ENCODE assay signal across 8 cellular contexts in the genomic region with DNA sequence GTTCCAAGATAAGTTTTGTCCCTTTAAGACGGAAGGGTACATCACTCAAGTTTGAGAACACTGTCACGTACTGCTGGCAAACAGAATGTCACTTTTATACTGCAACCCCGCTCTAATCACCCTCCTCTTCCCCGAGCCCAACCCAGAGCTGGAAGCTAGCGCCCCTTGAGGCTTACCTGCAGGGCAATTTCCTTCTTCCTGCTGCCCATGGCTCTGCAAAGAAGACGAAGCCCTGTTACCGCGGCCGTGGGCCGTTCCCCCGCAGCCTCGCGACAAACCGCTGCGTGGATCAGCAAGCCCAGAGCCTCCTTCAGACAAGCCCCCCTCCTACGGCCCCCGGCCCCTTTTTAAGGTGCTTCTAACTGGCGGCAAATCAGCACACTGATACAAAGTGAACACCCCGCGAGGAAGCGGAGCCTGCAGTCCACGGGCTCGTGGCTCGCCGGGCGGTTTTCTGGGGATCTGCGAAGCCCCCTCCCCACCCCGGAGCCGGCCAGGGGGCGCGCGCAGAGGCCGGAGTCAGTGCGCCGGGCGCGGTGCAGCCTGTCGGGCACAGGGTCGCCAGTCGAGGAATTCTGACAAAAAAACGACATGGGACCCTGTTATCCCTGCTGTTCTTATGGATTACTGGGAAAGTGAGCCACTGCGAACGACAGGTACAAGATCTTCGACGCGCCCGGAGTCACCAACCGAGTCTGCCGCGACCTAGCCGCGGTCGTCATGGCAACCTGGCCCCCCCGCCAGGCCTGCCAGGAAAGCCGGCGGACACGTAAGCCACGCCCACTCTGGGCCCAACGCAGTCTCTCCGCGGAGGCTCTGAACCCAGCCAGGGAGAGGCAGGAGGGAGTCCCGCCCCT. TPM values are rescaled to one million over a fixed set of nuclear protein-coding genes. Genes with fewer than 3 reads are reported as not detected.
DNase-seq lines count a peak whose midpoint lies in the region; ATAC-seq and TF ChIP-seq lines count a peak whose summit lies in the region.

A gene with protein sequence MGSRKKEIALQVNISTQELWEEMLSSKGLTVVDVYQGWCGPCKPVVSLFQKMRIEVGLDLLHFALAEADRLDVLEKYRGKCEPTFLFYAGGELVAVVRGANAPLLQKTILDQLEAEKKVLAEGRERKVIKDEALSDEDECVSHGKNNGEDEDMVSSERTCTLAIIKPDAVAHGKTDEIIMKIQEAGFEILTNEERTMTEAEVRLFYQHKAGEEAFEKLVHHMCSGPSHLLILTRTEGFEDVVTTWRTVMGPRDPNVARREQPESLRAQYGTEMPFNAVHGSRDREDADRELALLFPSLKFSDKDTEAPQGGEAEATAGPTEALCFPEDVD (minus strand): TSS at position 725 of the 857 bp plus-strand sequence. CDS start 516 bp downstream, at position 209.

- peak within 1 kb of the TSS; percentile 99 for H3K4me2 ChIP-seq in smooth muscle cell

- peak within 1 kb of the TSS; percentile 93 for H2AFZ ChIP-seq in smooth muscle cell (ENCODE audit: low read depth)

- peaks cover 7% of the 10 kb centered on the region for H3K4me1 ChIP-seq in smooth muscle cell (ENCODE audit: low read depth)

- H4K20me1 ChIP-seq in smooth muscle cell (ENCODE audit: low read depth) = no peaks in the 10 kb centered on the region

- H3F3A ChIP-seq in smooth muscle cell (ENCODE audit: low read depth) = peaks cover 19% of the 10 kb centered on the region

- H3K36me3 Mint-ChIP-seq in activated B cell treated with CpG ODN at 0.5 μM for 24 hours (ENCODE audit: low read depth) = no peaks in the 10 kb centered on the region

- H3K9ac ChIP-seq in smooth muscle cell (ENCODE audit: low read depth) = peak within 1 kb of the TSS; percentile 57

- H3K4me3 Mint-ChIP-seq in activated B cell treated with CpG ODN at 0.5 μM for 24 hours = peak within 1 kb of the TSS; percentile 88

- CTCF ChIA-PET in activated B cell treated with CpG ODN at 0.5 μM for 24 hours (lab: Charles Lee) = no interaction called here

- H3K27me3 Mint-ChIP-seq in activated B cell treated with CpG ODN at 0.5 μM for 24 hours = peaks cover 25% of the 10 kb centered on the region

- H3K79me2 ChIP-seq in smooth muscle cell (ENCODE audit: low read depth) = no peaks in the 10 kb centered on the region

- ATAC-seq in GM18858 (IDR thresholded peaks at IDR 0.05; ENCODE audit: unreplicated experiment) (peak; percentile 51), HG03103 (IDR thresholded peaks at IDR 0.05; ENCODE audit: low read depth, unreplicated experiment) (peak; percentile 71), activated B cell treated with CpG ODN at 0.5 μM for 24 hours (ENCODE audit: low read depth) (peak; percentile 90)

- intact Hi-C loops in activated B cell treated with CpG ODN at 0.5 μM for 24 hours (cut with micrococcal nuclease) = loop anchor here (2.0 kb wide), 2 partner anchors 143 to 593 kb away; a partner anchor contains a TSS

- H3K9me3 Mint-ChIP-seq in activated B cell treated with CpG ODN at 0.5 μM for 24 hours = no peaks in the 10 kb centered on the region

- TF ChIP-seq CTCF in 22Rv1 (IDR thresholded peaks at IDR 0.05) (peak; percentile 80), activated B cell treated with CpG ODN at 0.5 μM for 24 hours (IDR thresholded peaks at IDR 0.05) (no peak), smooth muscle cell (IDR thresholded peaks at IDR 0.05; ENCODE audit: borderline replicate concordance, insufficient read depth, poor library complexity, severe bottlenecking) (peak; percentile 29)

- H3K4me3 ChIP-seq in smooth muscle cell = peak within 1 kb of the TSS; percentile 69

- 1% methylated on average over 62 of the region's 62 CpGs for WGBS in smooth muscle cell (ENCODE audit: low lambda C conversion rate)

- peak; percentile 95 for DNase-seq in NCI-H2196 treated with DMSO at 0.1 percent for 48 hours (lab: John Stamatoyannopoulos, UW; ENCODE audit: unreplicated experiment)
- peak; percentile 56 for DNase-seq in activated B cell treated with CpG ODN at 0.5 μM for 24 hours
- peak; percentile 88 for DNase-seq in central memory CD4-positive, alpha-beta T cell
- DNase-seq in inferior parietal cortex (ENCODE audit: extremely low spot score) = peak; percentile 80
- DNase-seq in smooth muscle cell (lab: John Stamatoyannopoulos, UW; ENCODE audit: unreplicated experiment) = peak; percentile 40

- POLR2A ChIA-PET in activated B cell treated with CpG ODN at 0.5 μM for 24 hours (lab: Charles Lee) = no interaction called here

- H3K36me3 ChIP-seq in smooth muscle cell (ENCODE audit: low read depth) = no peaks in the 10 kb centered on the region

- no peaks in the 10 kb centered on the region for H3K9me3 ChIP-seq in smooth muscle cell (replicated peaks; ENCODE audit: low read depth)

- H3K27ac ChIP-seq in 22Rv1 (no peak within 1 kb of the TSS), smooth muscle cell (ENCODE audit: low read depth) (peak within 1 kb of the TSS; percentile 85)

- peaks cover 13% of the 10 kb centered on the region for H3K4me1 Mint-ChIP-seq in activated B cell treated with CpG ODN at 0.5 μM for 24 hours

- H3K27ac Mint-ChIP-seq in activated B cell treated with CpG ODN at 0.5 μM for 24 hours = no peak within 1 kb of the TSS

- H3K27me3 ChIP-seq in smooth muscle cell (ENCODE audit: low read depth) = no peaks in the 10 kb centered on the region

RNA-seq across cellular contexts. Expression of the gene that starts here (rescaled TPM):
- total RNA-seq in activated B cell treated with CpG ODN at 0.5 μM for 24 hours = not detected in 2 replicates
- total RNA-seq in smooth muscle cell = not detected in 2 replicates
- 0.86 TPM in 1 of 2 replicates, not detected in the other for polyA plus RNA-seq in smooth muscle cell

Comparison
In these comparisons a context has a peak if more than half of its experiments do, and no peak if none do; other contexts are left out.
1. Peak in DNase-seq and ATAC-seq in activated B cell treated with CpG ODN at 0.5 μM for 24 hours; RNA of the gene not detected or under 1 TPM.
2. Peak in DNase-seq, H3K4me3 ChIP-seq, H3K27ac ChIP-seq, H3K9ac ChIP-seq and H3K4me2 ChIP-seq in smooth muscle cell; RNA of the gene not detected or under 1 TPM.
3. DNase-seq: peak in every context shown above with its lines; median percentile 95 in NCI-H2196 treated with DMSO at 0.1 percent for 48 hours; 88 in central memory CD4-positive, alpha-beta T cell; 80 in inferior parietal cortex; 56 in activated B cell treated with CpG ODN at 0.5 μM for 24 hours; 40 in smooth muscle cell.